8 cellular contexts compared by ENCODE assay signal in the genomic region with DNA sequence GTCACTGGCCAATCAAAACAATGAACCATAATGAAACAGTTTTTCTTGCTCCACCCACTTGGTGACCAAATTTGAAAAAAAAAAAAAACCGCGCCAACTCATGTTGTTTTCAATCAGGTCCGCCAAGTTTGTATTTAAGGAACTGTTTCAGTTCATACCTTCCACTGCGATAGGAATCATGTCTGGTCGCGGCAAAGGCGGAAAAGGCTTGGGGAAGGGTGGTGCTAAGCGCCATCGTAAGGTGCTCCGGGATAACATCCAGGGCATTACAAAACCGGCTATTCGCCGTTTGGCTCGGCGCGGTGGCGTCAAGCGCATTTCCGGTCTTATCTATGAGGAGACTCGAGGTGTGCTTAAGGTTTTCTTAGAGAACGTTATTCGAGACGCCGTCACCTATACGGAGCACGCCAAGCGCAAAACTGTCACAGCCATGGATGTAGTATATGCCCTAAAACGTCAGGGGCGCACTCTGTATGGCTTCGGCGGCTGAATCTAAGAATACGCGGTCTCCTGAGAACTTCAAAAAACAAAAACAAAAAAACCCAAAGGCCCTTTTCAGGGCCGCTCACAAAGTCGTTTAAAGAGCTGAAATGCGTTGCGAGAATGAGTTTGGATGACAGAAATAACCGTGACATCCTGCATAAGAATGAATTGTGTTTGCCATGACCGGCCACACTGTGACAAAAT. TPM values are rescaled to one million over a fixed set of nuclear protein-coding genes. Genes with fewer than 3 reads are reported as not detected.
A peak's percentile ranks its signal among the peaks of the same experiment; 100 is the strongest.
DNase-seq lines count a peak whose midpoint lies in the region; ATAC-seq, FAIRE-seq and TF ChIP-seq lines count a peak whose summit lies in the region.

No MANE protein-coding gene starts in this region.

- peak overlapping the region; percentile 81 for H3K4me3 Mint-ChIP-seq in T-helper 1 cell treated with Interleukin-12 subunit alpha and Interleukin-12 subunit beta and Interleukin-4 antibody, amounts not matched to agents 30 μg/mL and 1 μg/mL, for 36 hours

- intact Hi-C loops in left ventricle myocardium superior (cut with micrococcal nuclease) (loop anchor here (5.0 kb wide), 1 partner anchor 47 kb away; a partner anchor contains a TSS), psoas muscle (cut with DNase I) (no loop called here)

- H3K9me3 ChIP-seq in psoas muscle: no peaks in the 10 kb centered on the region

- TF ChIP-seq CTCF in GM12872 (IDR thresholded peaks at IDR 0.05; ENCODE audit: insufficient read depth, low read depth, low read length) (peak; percentile 57), psoas muscle (IDR thresholded peaks at IDR 0.05) (peak; percentile 37)

- H3K4me1 ChIP-seq in psoas muscle: peaks cover 5% of the 10 kb centered on the region

- ATAC-seq in HG02678 (IDR thresholded peaks at IDR 0.05; ENCODE audit: unreplicated experiment): peak; percentile 84
- peak; percentile 95 for ATAC-seq in left ventricle myocardium superior
- ATAC-seq in psoas muscle: peak; percentile 89 to 95 (median 91)

- H3K27ac Mint-ChIP-seq in T-helper 1 cell treated with Interleukin-12 subunit alpha and Interleukin-12 subunit beta and Interleukin-4 antibody, amounts not matched to agents 30 μg/mL and 1 μg/mL, for 36 hours: peak overlapping the region; percentile 94

- DNase-seq in NCI-H1436 (lab: John Stamatoyannopoulos, UW) (peak; percentile 92), amygdala (lab: John Stamatoyannopoulos, UW) (peak; percentile 24 to 94 (median 77)), left ventricle myocardium superior (peak; percentile 86), psoas muscle (peak; percentile 82 to 92), urothelium cell line (ENCODE audit: low spot score) (peak; percentile 39)

- H3K4me1 Mint-ChIP-seq in T-helper 1 cell treated with Interleukin-12 subunit alpha and Interleukin-12 subunit beta and Interleukin-4 antibody, amounts not matched to agents 30 μg/mL and 1 μg/mL, for 36 hours (ENCODE audit: low read depth): peaks cover 19% of the 10 kb centered on the region

- H3K9me3 Mint-ChIP-seq in T-helper 1 cell treated with Interleukin-12 subunit alpha and Interleukin-12 subunit beta and Interleukin-4 antibody, amounts not matched to agents 30 μg/mL and 1 μg/mL, for 36 hours: no peaks in the 10 kb centered on the region

- no peaks in the 10 kb centered on the region for H3K27me3 ChIP-seq in psoas muscle (ENCODE audit: insufficient read depth in 3 of 3, low read length in 2 of 3)

- H3K4me3 ChIP-seq in psoas muscle: peak overlapping the region; percentile 73

- no peaks in the 10 kb centered on the region for H3K36me3 ChIP-seq in psoas muscle (ENCODE audit: insufficient read depth in 1 of 2, low read depth in 1 of 2)

- no peaks in the 10 kb centered on the region for H3K36me3 Mint-ChIP-seq in T-helper 1 cell treated with Interleukin-12 subunit alpha and Interleukin-12 subunit beta and Interleukin-4 antibody, amounts not matched to agents 30 μg/mL and 1 μg/mL, for 36 hours (ENCODE audit: low read depth)

- peak overlapping the region; percentile 90 for H3K27ac ChIP-seq in psoas muscle

- no peak for FAIRE-seq in urothelium cell line (lab: Jason Lieb, UNC)

- no peaks in the 10 kb centered on the region for H3K27me3 Mint-ChIP-seq in T-helper 1 cell treated with Interleukin-12 subunit alpha and Interleukin-12 subunit beta and Interleukin-4 antibody, amounts not matched to agents 30 μg/mL and 1 μg/mL, for 36 hours (ENCODE audit: low read depth)

- 0 to 1% (median 0%) methylated on average over 39 of the region's 39 CpGs for WGBS in psoas muscle, 3 donors

RNA-seq across cellular contexts. Expression of gene HFE, which starts 16.7 kb away (rescaled TPM):
- total RNA-seq in left ventricle myocardium superior (4.5 TPM), psoas muscle (1 to 10 TPM in 3 of 4 donors, under 1 TPM in 1; 0.99 to 2.7 (median 1.6) TPM)
- polyA plus RNA-seq in psoas muscle: 1 to 10 TPM in 1 of 3 donors, under 1 TPM in 2; 0.32 to 1.2 (median 0.40) TPM

Comparison
In these comparisons a context has a peak if more than half of its experiments do, and no peak if none do; other contexts are left out.
1. Peak in every context shown above with its lines: DNase-seq, ATAC-seq, H3K4me3 ChIP-seq and H3K27ac ChIP-seq.
2. DNase-seq: peak in every context shown above with its lines; median percentile 92 in NCI-H1436; 87 in psoas muscle; 86 in left ventricle myocardium superior; 77 in amygdala; 39 in urothelium cell line.